14 cellular contexts compared by ENCODE assay signal in genomic region chr17:31803494-31804213, GRCh38. TPM values are rescaled to one million over a fixed set of nuclear protein-coding genes. Genes with fewer than 3 reads are reported as not detected.
DNase-seq lines count a peak whose midpoint lies in the region; ATAC-seq and TF ChIP-seq lines count a peak whose summit lies in the region.
"Had no signal": no experiment of that assay in that cellular context is flagged by ENCODE, and none has a peak within 500 bp of the region (broad histone marks: within the 10 kb centered on the region; RNA-seq: fewer than 3 reads in every experiment).

No MANE protein-coding gene starts in this region.

- intact Hi-C loops in MCF 10A (cut with micrococcal nuclease), result no loop called here

- ATAC-seq in GM19023 (IDR thresholded peaks at IDR 0.05; ENCODE audit: unreplicated experiment) (no peak), GM18867 (IDR thresholded peaks at IDR 0.05; ENCODE audit: unreplicated experiment) (no peak), HG03342 (IDR thresholded peaks at IDR 0.05; ENCODE audit: unreplicated experiment) (no peak)
- ATAC-seq: activated CD4-positive, alpha-beta T cell treated with anti-CD3 and anti-CD28 coated beads for 36 hours; effector memory CD8-positive, alpha-beta T cell had no signal

- POLR2A ChIA-PET in MCF 10A (lab: Yijun Ruan, JAX), result interaction anchor here (0.6 kb wide), 1 partner anchor 897 kb away, joined by 3 read pairs; no protein-coding TSS in a partner anchor

- BruUV-seq in MCF 10A (replicated peaks; lab: Mats Ljungman, UMichigan), result no TSS peak

- H3K9me3 Mint-ChIP-seq in MCF 10A (ENCODE audit: unreplicated experiment), result no peaks in the 10 kb centered on the region
- H3K9me3 Mint-ChIP-seq: effector memory CD8-positive, alpha-beta T cell had no signal

- H3K27ac Mint-ChIP-seq in MCF 10A (ENCODE audit: low read depth, unreplicated experiment), result no peak overlapping the region
- H3K27ac Mint-ChIP-seq: activated CD4-positive, alpha-beta T cell treated with anti-CD3 and anti-CD28 coated beads for 36 hours; effector memory CD8-positive, alpha-beta T cell had no signal

- peaks cover 5% of the 10 kb centered on the region for H3K4me1 Mint-ChIP-seq in MCF 10A (ENCODE audit: insufficient read depth, unreplicated experiment)
- H3K4me1 Mint-ChIP-seq: activated CD4-positive, alpha-beta T cell treated with anti-CD3 and anti-CD28 coated beads for 36 hours had no signal

- H3K36me3 Mint-ChIP-seq in MCF 10A (ENCODE audit: insufficient read depth, unreplicated experiment), result peaks cover 5% of the 10 kb centered on the region

- TF ChIP-seq CTCF in MCF 10A (IDR thresholded peaks at IDR 0.05; ENCODE audit: unreplicated experiment), result no peak

- H3K4me3 Mint-ChIP-seq in MCF 10A (ENCODE audit: unreplicated experiment), result no peak overlapping the region
- H3K4me3 Mint-ChIP-seq: activated CD4-positive, alpha-beta T cell treated with anti-CD3 and anti-CD28 coated beads for 36 hours; effector memory CD8-positive, alpha-beta T cell had no signal

- in situ Hi-C loops in T47D (cut with HindIII; ENCODE audit: low pct_unique_long_range_greater_than_20kb, low sequenced_read_pairs), result no loop called here

- no peaks in the 10 kb centered on the region for H3K27me3 Mint-ChIP-seq in MCF 10A (ENCODE audit: insufficient read depth, unreplicated experiment)
- H3K27me3 Mint-ChIP-seq: activated CD4-positive, alpha-beta T cell treated with anti-CD3 and anti-CD28 coated beads for 36 hours had no signal

- DNase-seq in T47D (ENCODE audit: low read depth in 1 of 2, low spot score in 1 of 2), result peak; percentile 40 to 60
- DNase-seq in MCF 10A (ENCODE audit: unreplicated experiment), result no peak
- peak; percentile 35 for DNase-seq in SHP77 treated with DMSO at 0.1 percent for 48 hours (lab: John Stamatoyannopoulos, UW)
- peak; percentile 53 for DNase-seq in kidney tubule cell (ENCODE audit: low spot score)
- DNase-seq in dedifferentiated amniotic fluid mesenchymal stem cell (ENCODE audit: extremely low spot score), result no peak
- DNase-seq: activated CD4-positive, alpha-beta T cell treated with anti-CD3 and anti-CD28 coated beads for 36 hours; activated T-cell treated with anti-CD3 and anti-CD28 coated beads, Interleukin-2, amount 50 U/mL, for 48 hours; DMS 273 treated with DMSO at 0.1 percent for 48 hours; effector memory CD8-positive, alpha-beta T cell; NCI-H1417 treated with DMSO at 0.1 percent for 48 hours; upper lobe of left lung had no signal

- CTCF ChIA-PET in MCF 10A (lab: Yijun Ruan, JAX), result interaction anchor here (0.7 to 1.2 kb wide), 2 partner anchors 26 to 39 kb away, joined by 3 read pairs; no protein-coding TSS in a partner anchor

RNA-seq across cellular contexts. Expression of gene COPRS, which starts 55.4 kb away (rescaled TPM):
- total RNA-seq in MCF 10A (2022), result 41.2 and 46.8 TPM in 2 replicates

Comparison
In these comparisons a context has a peak if more than half of its experiments do, and no peak if none do; other contexts are left out.
1. DNase-seq: peak in T47D (2 of 2), SHP77 treated with DMSO at 0.1 percent for 48 hours (single experiment) and kidney tubule cell (single experiment); none in MCF 10A (single experiment) and dedifferentiated amniotic fluid mesenchymal stem cell (single experiment).